In the genomic region with DNA sequence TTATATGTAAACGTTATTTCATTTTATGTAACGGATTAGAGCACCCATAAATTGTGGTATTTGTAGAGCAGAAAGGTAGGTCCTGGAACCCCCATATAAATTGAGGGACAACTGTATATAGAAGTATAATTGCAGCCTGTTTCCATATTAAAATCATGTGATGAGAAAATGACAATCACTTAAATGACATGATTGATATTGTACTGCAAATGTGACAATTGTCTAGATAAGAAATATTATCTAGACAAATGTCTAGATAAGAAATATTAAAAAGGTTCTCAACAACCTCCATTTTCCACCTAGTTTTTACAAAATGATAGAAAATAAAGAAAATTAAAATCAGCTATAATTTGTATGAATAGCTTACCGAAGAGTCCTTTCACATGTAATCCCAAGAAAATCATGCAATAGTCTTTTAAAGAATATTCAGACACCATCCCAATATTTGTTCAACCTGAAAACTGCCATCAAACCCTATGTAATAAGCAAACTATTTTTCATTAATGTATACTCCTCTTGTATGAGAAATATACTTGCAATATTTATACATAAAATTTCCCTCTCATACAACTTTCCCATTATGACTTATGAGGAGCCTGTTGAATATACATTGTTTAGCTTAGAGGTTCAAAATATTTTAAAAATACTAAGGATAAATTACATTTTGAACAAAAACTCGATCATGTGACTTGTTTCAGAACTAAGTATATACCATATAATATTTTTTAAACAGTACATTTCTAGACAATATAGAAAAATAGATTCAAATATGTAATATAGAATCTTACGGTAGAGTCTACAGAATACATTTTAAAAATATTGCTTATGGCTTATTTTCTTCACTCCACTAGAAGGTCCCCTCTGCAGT, we compare ENCODE assay signal across 27 cellular contexts.
"Had no signal": no experiment of that assay in that cellular context is flagged by ENCODE, and none has a peak within 500 bp of the region (broad histone marks: within the 10 kb centered on the region; RNA-seq: fewer than 3 reads in every experiment).

No MANE protein-coding gene starts in this region.

- H3K27me3 Mint-ChIP-seq: activated B cell treated with CpG ODN at 0.5 μM for 24 hours; activated CD8-positive, alpha-beta memory T cell treated with anti-CD3 and anti-CD28 coated beads, Interleukin-2, amount 10 ng/mL, durations not matched to agents 7 days and 5 days; activated naive CD8-positive, alpha-beta T cell treated with anti-CD3 and anti-CD28 coated beads, Interleukin-2, amount 50 U/mL, for 24 hours; activated T-cell treated with anti-CD3 and anti-CD28 coated beads, Interleukin-2, amount 50 U/mL, for 24 hours had no signal

- H3K27me3 ChIP-seq: Peyer's patch, SJSA1 had no signal

- ATAC-seq: activated CD8-positive, alpha-beta memory T cell treated with anti-CD3 and anti-CD28 coated beads, Interleukin-2, amount 10 ng/mL, durations not matched to agents 7 days and 5 days; activated naive CD4-positive, alpha-beta T cell treated with anti-CD3 and anti-CD28 coated beads, Interleukin-2, amount 50 U/mL, for 72 hours; activated naive CD8-positive, alpha-beta T cell treated with anti-CD3 and anti-CD28 coated beads, Interleukin-2, amount 50 U/mL, for 24 hours had no signal

- FAIRE-seq: astrocyte had no signal

- H3K4me3 Mint-ChIP-seq: activated B cell treated with CpG ODN at 0.5 μM for 24 hours; activated CD4-positive, alpha-beta T cell treated with anti-CD3 and anti-CD28 coated beads, Interleukin-2, amount 10 ng/mL, durations not matched to agents 24 days and 14 days; activated CD8-positive, alpha-beta memory T cell treated with anti-CD3 and anti-CD28 coated beads, Interleukin-2, amount 10 ng/mL, durations not matched to agents 7 days and 5 days; activated naive CD8-positive, alpha-beta T cell treated with anti-CD3 and anti-CD28 coated beads, Interleukin-2, amount 50 U/mL, for 24 hours; activated T-cell treated with anti-CD3 and anti-CD28 coated beads, Interleukin-2, amount 50 U/mL, for 24 hours; activated T-helper 1 cell treated with anti-CD3 and anti-CD28 coated beads, Interleukin-12 subunit alpha, Interleukin-12 subunit beta, Interleukin-2, Interleukin-4 antibody, amounts not matched to agents 30 ng/mL and 10 ng/mL and 1 ng/mL, durations not matched to agents 14 hours and 24 hours and 36 hours; brain had no signal

- H3K36me3 Mint-ChIP-seq: activated CD8-positive, alpha-beta memory T cell treated with anti-CD3 and anti-CD28 coated beads, Interleukin-2, amount 10 ng/mL, durations not matched to agents 7 days and 5 days; activated naive CD4-positive, alpha-beta T cell treated with anti-CD3 and anti-CD28 coated beads, Interleukin-2, amount 50 U/mL, for 72 hours; brain had no signal

- H3K27ac ChIP-seq: Peyer's patch, SJSA1 had no signal

- H3K4me1 ChIP-seq: Peyer's patch had no signal

- H3K9me3 Mint-ChIP-seq: activated B cell treated with CpG ODN at 0.5 μM for 24 hours; activated CD4-positive, alpha-beta T cell treated with anti-CD3 and anti-CD28 coated beads, Interleukin-2, amount 10 ng/mL, durations not matched to agents 24 days and 14 days; activated naive CD4-positive, alpha-beta T cell treated with anti-CD3 and anti-CD28 coated beads, Interleukin-2, amount 50 U/mL, for 72 hours; activated naive CD8-positive, alpha-beta T cell treated with anti-CD3 and anti-CD28 coated beads, Interleukin-2, amount 50 U/mL, for 24 hours; activated T-cell treated with anti-CD3 and anti-CD28 coated beads, Interleukin-2, amount 50 U/mL, for 24 hours; activated T-helper 1 cell treated with anti-CD3 and anti-CD28 coated beads, Interleukin-12 subunit alpha, Interleukin-12 subunit beta, Interleukin-2, Interleukin-4 antibody, amounts not matched to agents 30 ng/mL and 10 ng/mL and 1 ng/mL, durations not matched to agents 14 hours and 24 hours and 36 hours; brain had no signal

- H3K27ac Mint-ChIP-seq: activated B cell treated with CpG ODN at 0.5 μM for 24 hours; activated CD4-positive, alpha-beta T cell treated with anti-CD3 and anti-CD28 coated beads, Interleukin-2, amount 10 ng/mL, durations not matched to agents 24 days and 14 days; activated CD8-positive, alpha-beta memory T cell treated with anti-CD3 and anti-CD28 coated beads, Interleukin-2, amount 10 ng/mL, durations not matched to agents 7 days and 5 days; activated naive CD4-positive, alpha-beta T cell treated with anti-CD3 and anti-CD28 coated beads, Interleukin-2, amount 50 U/mL, for 72 hours; activated naive CD8-positive, alpha-beta T cell treated with anti-CD3 and anti-CD28 coated beads, Interleukin-2, amount 50 U/mL, for 24 hours; activated T-cell treated with anti-CD3 and anti-CD28 coated beads, Interleukin-2, amount 50 U/mL, for 24 hours; activated T-helper 1 cell treated with anti-CD3 and anti-CD28 coated beads, Interleukin-12 subunit alpha, Interleukin-12 subunit beta, Interleukin-2, Interleukin-4 antibody, amounts not matched to agents 30 ng/mL and 10 ng/mL and 1 ng/mL, durations not matched to agents 14 hours and 24 hours and 36 hours had no signal

- H3K4me3 ChIP-seq: Peyer's patch, SJSA1 had no signal

- DNase-seq: activated B cell treated with CpG ODN at 0.5 μM for 24 hours; activated CD4-positive, alpha-beta T cell treated with anti-CD3 and anti-CD28 coated beads for 1 hour; activated CD4-positive, alpha-beta T cell treated with anti-CD3 and anti-CD28 coated beads, Interleukin-2, amount 10 ng/mL, durations not matched to agents 24 days and 14 days; activated CD4-positive, alpha-beta T cell treated with anti-CD3 and anti-CD28 coated beads, Interleukin-2, amount 50 U/mL, for 48 hours; activated CD8-positive, alpha-beta memory T cell treated with anti-CD3 and anti-CD28 coated beads, Interleukin-2, amount 10 ng/mL, durations not matched to agents 7 days and 5 days; activated effector memory CD4-positive, alpha-beta T cell treated with Interleukin-2 at 50 U/mL for 16 hours; activated naive CD4-positive, alpha-beta T cell; activated naive CD8-positive, alpha-beta T cell treated with anti-CD3 and anti-CD28 coated beads, Interleukin-2, amount 50 U/mL, for 24 hours; activated T-cell treated with anti-CD3 and anti-CD28 coated beads, Interleukin-2, amount 50 U/mL, for 24 hours; amniotic stem cell; MM.1S; NCI-H1105; NCI-H1436; NCI-H2029 treated with DMSO at 0.1 percent for 48 hours; NCI-H345; NCI-H510A; NCI-H69; NK-92 treated with Interleukin-12 subunit alpha and Interleukin-12 subunit beta, amount 100 ng/mL, for 24 hours; Peyer's patch; SHP77; SW 1271; T-helper 9 cell had no signal

- H3K4me1 Mint-ChIP-seq: activated B cell treated with CpG ODN at 0.5 μM for 24 hours; activated CD4-positive, alpha-beta T cell treated with anti-CD3 and anti-CD28 coated beads, Interleukin-2, amount 10 ng/mL, durations not matched to agents 24 days and 14 days; activated naive CD8-positive, alpha-beta T cell treated with anti-CD3 and anti-CD28 coated beads, Interleukin-2, amount 50 U/mL, for 24 hours had no signal

- H3K36me3 ChIP-seq: Peyer's patch, SJSA1 had no signal

- H3K9me3 ChIP-seq: Peyer's patch, SJSA1 had no signal
